In the genomic region with DNA sequence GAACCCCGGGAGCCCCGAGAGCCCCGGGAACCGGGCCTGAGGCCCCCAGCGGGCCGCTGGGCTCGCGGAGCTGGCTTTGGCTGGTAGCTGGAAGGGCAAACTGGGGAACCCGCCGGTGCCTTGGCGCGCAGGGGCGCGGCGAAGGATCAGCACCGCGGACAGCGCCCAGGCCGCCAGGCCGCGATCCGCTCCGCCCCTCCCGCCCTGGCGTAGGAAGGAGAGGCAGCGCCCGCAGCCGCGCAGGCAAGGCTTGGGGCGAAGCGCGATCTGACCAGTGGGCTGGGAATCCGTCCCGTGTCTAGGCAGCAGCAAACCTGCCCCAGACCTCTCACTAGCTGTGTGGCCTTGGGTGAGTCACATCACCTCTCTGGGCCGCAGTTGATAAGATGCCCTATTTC, we compare ENCODE assay signal across 1 cellular context.
TF ChIP-seq lines count a peak whose summit lies in the region.

No MANE protein-coding gene starts in this region.

TF ChIP-seq in HepG2, 621 proteins besides CTCF, POLR2A, EP300 and RAD21 (continued from another document and continues in another):
- peak; percentile 92 for TF ChIP-seq ARID4A (CRISPR knock-in tag; IDR thresholded peaks at IDR 0.05; ENCODE audit: borderline replicate concordance)
- peak; percentile 99 for TF ChIP-seq SATB2 (CRISPR knock-in tag; IDR thresholded peaks at IDR 0.05)
- peak; percentile 98 for TF ChIP-seq ZNF792 (CRISPR knock-in tag; IDR thresholded peaks at IDR 0.05)
- TF ChIP-seq, protein P1, sequence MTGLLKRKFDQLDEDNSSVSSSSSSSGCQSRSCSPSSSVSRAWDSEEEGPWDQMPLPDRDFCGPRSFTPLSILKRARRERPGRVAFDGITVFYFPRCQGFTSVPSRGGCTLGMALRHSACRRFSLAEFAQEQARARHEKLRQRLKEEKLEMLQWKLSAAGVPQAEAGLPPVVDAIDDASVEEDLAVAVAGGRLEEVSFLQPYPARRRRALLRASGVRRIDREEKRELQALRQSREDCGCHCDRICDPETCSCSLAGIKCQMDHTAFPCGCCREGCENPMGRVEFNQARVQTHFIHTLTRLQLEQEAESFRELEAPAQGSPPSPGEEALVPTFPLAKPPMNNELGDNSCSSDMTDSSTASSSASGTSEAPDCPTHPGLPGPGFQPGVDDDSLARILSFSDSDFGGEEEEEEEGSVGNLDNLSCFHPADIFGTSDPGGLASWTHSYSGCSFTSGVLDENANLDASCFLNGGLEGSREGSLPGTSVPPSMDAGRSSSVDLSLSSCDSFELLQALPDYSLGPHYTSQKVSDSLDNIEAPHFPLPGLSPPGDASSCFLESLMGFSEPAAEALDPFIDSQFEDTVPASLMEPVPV (CRISPR knock-in tag; IDR thresholded peaks at IDR 0.05), result peak; percentile 96
- no peak for TF ChIP-seq NCOR1 (IDR thresholded peaks at IDR 0.05; ENCODE audit: borderline replicate concordance, low read length)
- TF ChIP-seq SALL1 (CRISPR knock-in tag; IDR thresholded peaks at IDR 0.05), result peak; percentile 98
- TF ChIP-seq ZNF484 (CRISPR knock-in tag; IDR thresholded peaks at IDR 0.05; ENCODE audit: borderline replicate concordance, low read depth), result peak; percentile 95; the same call in 1 of the 2 replicates
- peak; percentile 64 for TF ChIP-seq FOSL2 (CRISPR knock-in tag; IDR thresholded peaks at IDR 0.05)
- TF ChIP-seq STAT5B (CRISPR knock-in tag; IDR thresholded peaks at IDR 0.05), result peak; percentile 96
- peak; percentile 37; the same call in 1 of the 2 replicates for TF ChIP-seq HMG20A (CRISPR knock-in tag; IDR thresholded peaks at IDR 0.05; ENCODE audit: borderline replicate concordance)
- TF ChIP-seq POGK (CRISPR knock-in tag; conservative IDR thresholded peaks at IDR 0.05), result peak; percentile 98
- peak; percentile 87; the same call in 1 of the 2 replicates for TF ChIP-seq ZFP41 (CRISPR knock-in tag; IDR thresholded peaks at IDR 0.05; ENCODE audit: borderline replicate concordance)
- peak; percentile 64; the same call in 1 of the 2 replicates for TF ChIP-seq DR1 (CRISPR knock-in tag; IDR thresholded peaks at IDR 0.05)
- TF ChIP-seq, protein P2, sequence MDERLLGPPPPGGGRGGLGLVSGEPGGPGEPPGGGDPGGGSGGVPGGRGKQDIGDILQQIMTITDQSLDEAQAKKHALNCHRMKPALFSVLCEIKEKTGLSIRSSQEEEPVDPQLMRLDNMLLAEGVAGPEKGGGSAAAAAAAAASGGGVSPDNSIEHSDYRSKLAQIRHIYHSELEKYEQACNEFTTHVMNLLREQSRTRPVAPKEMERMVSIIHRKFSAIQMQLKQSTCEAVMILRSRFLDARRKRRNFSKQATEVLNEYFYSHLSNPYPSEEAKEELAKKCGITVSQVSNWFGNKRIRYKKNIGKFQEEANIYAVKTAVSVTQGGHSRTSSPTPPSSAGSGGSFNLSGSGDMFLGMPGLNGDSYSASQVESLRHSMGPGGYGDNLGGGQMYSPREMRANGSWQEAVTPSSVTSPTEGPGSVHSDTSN (CRISPR knock-in tag; IDR thresholded peaks at IDR 0.05), result no peak
- TF ChIP-seq FOXP4 (CRISPR knock-in tag; IDR thresholded peaks at IDR 0.05), result peak; percentile 58; the same call in 1 of the 2 replicates
- peak; percentile 96; the same call in 1 of the 2 replicates for TF ChIP-seq ZNF558 (CRISPR knock-in tag; IDR thresholded peaks at IDR 0.05; ENCODE audit: borderline replicate concordance)
- peak; percentile 62; the same call in 1 of the 2 replicates for TF ChIP-seq ZFP91 (CRISPR knock-in tag; IDR thresholded peaks at IDR 0.05; ENCODE audit: borderline replicate concordance)
- TF ChIP-seq RFXANK (CRISPR knock-in tag; IDR thresholded peaks at IDR 0.05), result peak; percentile 86; the same call in 1 of the 2 replicates
- TF ChIP-seq KDM3A (CRISPR knock-in tag; IDR thresholded peaks at IDR 0.05; ENCODE audit: low read depth), result peak; percentile 57; the same call in 1 of the 2 replicates
- TF ChIP-seq ATF3 (CRISPR knock-in tag; IDR thresholded peaks at IDR 0.05), result peak; percentile 89
- no peak for TF ChIP-seq MATR3 (CRISPR knock-in tag; IDR thresholded peaks at IDR 0.05)
- TF ChIP-seq ZNF563 (CRISPR knock-in tag; IDR thresholded peaks at IDR 0.05), result peak; percentile 97
- TF ChIP-seq HES4 (CRISPR knock-in tag; IDR thresholded peaks at IDR 0.05; ENCODE audit: borderline replicate concordance), result peak; percentile 99
- 0 out of 2 replicates have a peak, but pooled peaks have one; percentile 50 for TF ChIP-seq THYN1 (CRISPR knock-in tag; IDR thresholded peaks at IDR 0.05; ENCODE audit: borderline replicate concordance, low read depth)
- no peak for TF ChIP-seq EHMT2 (IDR thresholded peaks at IDR 0.05; ENCODE audit: borderline replicate concordance, low read depth, low read length)
- TF ChIP-seq ZFP90 (CRISPR knock-in tag; IDR thresholded peaks at IDR 0.05; ENCODE audit: borderline replicate concordance), result peak; percentile 97
- TF ChIP-seq ATF7-NPFF (CRISPR knock-in tag; IDR thresholded peaks at IDR 0.05; ENCODE audit: low read depth), result peak; percentile 99
- peak; percentile 94; the same call in 1 of the 2 replicates for TF ChIP-seq ZFP37 (CRISPR knock-in tag; IDR thresholded peaks at IDR 0.05; ENCODE audit: borderline replicate concordance)
- peak; percentile 93; the same call in 1 of the 2 replicates for TF ChIP-seq PLSCR1 (CRISPR knock-in tag; IDR thresholded peaks at IDR 0.05; ENCODE audit: borderline replicate concordance)
- TF ChIP-seq XBP1 (CRISPR knock-in tag; IDR thresholded peaks at IDR 0.05), result peak; percentile 90; the same call in 1 of the 2 replicates
- TF ChIP-seq, protein P3, sequence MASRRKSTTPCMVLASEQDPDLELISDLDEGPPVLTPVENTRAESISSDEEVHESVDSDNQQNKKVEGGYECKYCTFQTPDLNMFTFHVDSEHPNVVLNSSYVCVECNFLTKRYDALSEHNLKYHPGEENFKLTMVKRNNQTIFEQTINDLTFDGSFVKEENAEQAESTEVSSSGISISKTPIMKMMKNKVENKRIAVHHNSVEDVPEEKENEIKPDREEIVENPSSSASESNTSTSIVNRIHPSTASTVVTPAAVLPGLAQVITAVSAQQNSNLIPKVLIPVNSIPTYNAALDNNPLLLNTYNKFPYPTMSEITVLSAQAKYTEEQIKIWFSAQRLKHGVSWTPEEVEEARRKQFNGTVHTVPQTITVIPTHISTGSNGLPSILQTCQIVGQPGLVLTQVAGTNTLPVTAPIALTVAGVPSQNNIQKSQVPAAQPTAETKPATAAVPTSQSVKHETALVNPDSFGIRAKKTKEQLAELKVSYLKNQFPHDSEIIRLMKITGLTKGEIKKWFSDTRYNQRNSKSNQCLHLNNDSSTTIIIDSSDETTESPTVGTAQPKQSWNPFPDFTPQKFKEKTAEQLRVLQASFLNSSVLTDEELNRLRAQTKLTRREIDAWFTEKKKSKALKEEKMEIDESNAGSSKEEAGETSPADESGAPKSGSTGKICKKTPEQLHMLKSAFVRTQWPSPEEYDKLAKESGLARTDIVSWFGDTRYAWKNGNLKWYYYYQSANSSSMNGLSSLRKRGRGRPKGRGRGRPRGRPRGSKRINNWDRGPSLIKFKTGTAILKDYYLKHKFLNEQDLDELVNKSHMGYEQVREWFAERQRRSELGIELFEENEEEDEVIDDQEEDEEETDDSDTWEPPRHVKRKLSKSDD (CRISPR knock-in tag; IDR thresholded peaks at IDR 0.05; ENCODE audit: low read depth), result peak; percentile 89; the same call in 1 of the 2 replicates
- TF ChIP-seq, protein P4, sequence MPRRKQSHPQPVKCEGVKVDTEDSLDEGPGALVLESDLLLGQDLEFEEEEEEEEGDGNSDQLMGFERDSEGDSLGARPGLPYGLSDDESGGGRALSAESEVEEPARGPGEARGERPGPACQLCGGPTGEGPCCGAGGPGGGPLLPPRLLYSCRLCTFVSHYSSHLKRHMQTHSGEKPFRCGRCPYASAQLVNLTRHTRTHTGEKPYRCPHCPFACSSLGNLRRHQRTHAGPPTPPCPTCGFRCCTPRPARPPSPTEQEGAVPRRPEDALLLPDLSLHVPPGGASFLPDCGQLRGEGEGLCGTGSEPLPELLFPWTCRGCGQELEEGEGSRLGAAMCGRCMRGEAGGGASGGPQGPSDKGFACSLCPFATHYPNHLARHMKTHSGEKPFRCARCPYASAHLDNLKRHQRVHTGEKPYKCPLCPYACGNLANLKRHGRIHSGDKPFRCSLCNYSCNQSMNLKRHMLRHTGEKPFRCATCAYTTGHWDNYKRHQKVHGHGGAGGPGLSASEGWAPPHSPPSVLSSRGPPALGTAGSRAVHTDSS (CRISPR knock-in tag; conservative IDR thresholded peaks at IDR 0.05), result no peak
- TF ChIP-seq TAF15 (IDR thresholded peaks at IDR 0.05; ENCODE audit: low read depth, low read length, poor library complexity, severe bottlenecking), result no peak
- peak; percentile 84 for TF ChIP-seq SP5 (CRISPR knock-in tag; IDR thresholded peaks at IDR 0.05; ENCODE audit: borderline replicate concordance, low read depth)
- TF ChIP-seq, protein P5, sequence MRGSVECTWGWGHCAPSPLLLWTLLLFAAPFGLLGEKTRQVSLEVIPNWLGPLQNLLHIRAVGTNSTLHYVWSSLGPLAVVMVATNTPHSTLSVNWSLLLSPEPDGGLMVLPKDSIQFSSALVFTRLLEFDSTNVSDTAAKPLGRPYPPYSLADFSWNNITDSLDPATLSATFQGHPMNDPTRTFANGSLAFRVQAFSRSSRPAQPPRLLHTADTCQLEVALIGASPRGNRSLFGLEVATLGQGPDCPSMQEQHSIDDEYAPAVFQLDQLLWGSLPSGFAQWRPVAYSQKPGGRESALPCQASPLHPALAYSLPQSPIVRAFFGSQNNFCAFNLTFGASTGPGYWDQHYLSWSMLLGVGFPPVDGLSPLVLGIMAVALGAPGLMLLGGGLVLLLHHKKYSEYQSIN (CRISPR knock-in tag; IDR thresholded peaks at IDR 0.05; ENCODE audit: borderline replicate concordance), result peak; percentile 94; the same call in 1 of the 2 replicates
